1 cellular context compared by ENCODE assay signal in the genomic region with DNA sequence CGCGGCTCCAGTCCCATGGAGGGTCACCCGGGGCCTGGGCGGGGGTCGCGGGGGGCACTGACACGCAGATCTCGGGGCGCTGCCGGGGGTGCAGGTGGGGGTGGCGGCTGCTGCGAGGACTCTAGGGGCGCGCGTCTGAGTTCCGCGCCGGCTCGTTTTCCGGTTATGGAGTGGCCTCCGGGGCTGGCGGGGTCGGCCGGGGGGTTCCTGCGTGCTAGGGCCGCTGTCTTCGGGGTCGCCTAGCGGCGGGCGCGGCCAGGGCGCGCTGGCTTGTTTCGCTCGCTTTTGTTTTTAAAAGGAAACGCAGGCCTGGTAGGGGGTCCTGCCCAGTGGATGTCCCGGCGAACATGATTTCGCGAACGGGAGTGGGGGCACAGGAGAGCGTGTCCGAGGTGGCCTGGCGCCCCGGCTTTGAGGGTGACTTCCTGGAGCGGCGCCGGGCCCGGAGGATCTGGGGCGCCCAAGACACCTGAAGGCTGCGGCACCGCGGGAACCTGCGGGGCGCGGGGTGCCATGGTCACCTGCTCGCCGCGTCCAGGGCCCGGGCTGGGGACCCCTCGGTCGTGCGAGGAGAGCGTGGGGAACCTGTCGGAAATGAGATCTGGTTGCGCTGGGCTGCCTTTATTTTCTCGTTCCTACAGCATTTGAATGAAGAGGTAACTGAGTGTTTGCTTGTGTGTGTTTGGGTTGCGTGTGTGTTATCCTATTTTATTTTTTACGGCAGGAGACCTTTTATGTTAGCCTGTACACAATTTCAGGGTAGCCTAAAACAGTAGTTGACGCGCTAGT.
TF ChIP-seq lines count a peak whose summit lies in the region.

No MANE protein-coding gene starts in this region.

TF ChIP-seq in SK-N-SH, 30 proteins besides CTCF, POLR2A, EP300 and RAD21 (continued from another document):
- TF ChIP-seq ZBTB33 (IDR thresholded peaks at IDR 0.05; ENCODE audit: borderline replicate concordance, low read depth) = no peak
- TF ChIP-seq RFX5 (IDR thresholded peaks at IDR 0.05; ENCODE audit: low read length) = no peak
- no peak for TF ChIP-seq IRF3 (IDR thresholded peaks at IDR 0.05; ENCODE audit: low read depth, low read length)
- no peak for TF ChIP-seq TCF12 (IDR thresholded peaks at IDR 0.05)
- no peak for TF ChIP-seq YY1 (IDR thresholded peaks at IDR 0.05; ENCODE audit: low read depth)
